In genomic region chr9:88437210-88438146, GRCh38 we compare ENCODE assay signal across 25 cellular contexts.
"Had no signal": no experiment of that assay in that cellular context is flagged by ENCODE, and none has a peak within 500 bp of the region (broad histone marks: within the 10 kb centered on the region; RNA-seq: fewer than 3 reads in every experiment).

No MANE protein-coding gene starts in this region.

- H3K27me3 Mint-ChIP-seq: effector memory CD8-positive, alpha-beta T cell; memory B cell; naive thymus-derived CD4-positive, alpha-beta T cell; stimulated activated naive B cell treated with anti-CD40 and anti-IgM and Interleukin-4, amounts not matched to agents 10 μg/mL and 1 μg/mL and 100 μg/mL, for 72 hours; stimulated activated naive CD8-positive, alpha-beta T cell treated with anti-CD3 and anti-CD28 coated beads, Interleukin-15, Interleukin-2, amounts not matched to agents 100 ng/mL and 50 ng/mL, for 24 hours; type B pancreatic cell had no signal

- H3K4me3 ChIP-seq: esophagus squamous epithelium, heart right ventricle, lung, ovary, skin epidermis, spleen, thoracic aorta had no signal

- H3K36me3 ChIP-seq: ovary had no signal

- H3K9me3 Mint-ChIP-seq: effector memory CD8-positive, alpha-beta T cell; nephron; stimulated activated naive CD8-positive, alpha-beta T cell treated with anti-CD3 and anti-CD28 coated beads, Interleukin-15, Interleukin-2, amounts not matched to agents 100 ng/mL and 50 ng/mL, for 24 hours; type B pancreatic cell had no signal

- H3K4me1 Mint-ChIP-seq: nephron had no signal

- H3K27ac Mint-ChIP-seq: stimulated activated naive B cell treated with anti-CD40 and anti-IgM and Interleukin-4, amounts not matched to agents 10 μg/mL and 1 μg/mL and 100 μg/mL, for 72 hours; stimulated activated naive CD8-positive, alpha-beta T cell treated with anti-CD3 and anti-CD28 coated beads, Interleukin-15, Interleukin-2, amounts not matched to agents 100 ng/mL and 50 ng/mL, for 24 hours; type B pancreatic cell had no signal

- H3K4me1 ChIP-seq: esophagus squamous epithelium had no signal

- H3K27me3 ChIP-seq: esophagus squamous epithelium, heart right ventricle, ovary, spleen had no signal

- H3K4me3 Mint-ChIP-seq: effector memory CD8-positive, alpha-beta T cell; memory B cell; naive thymus-derived CD4-positive, alpha-beta T cell; nephron; stimulated activated naive B cell treated with anti-CD40 and anti-IgM and Interleukin-4, amounts not matched to agents 10 μg/mL and 1 μg/mL and 100 μg/mL, for 72 hours; stimulated activated naive CD8-positive, alpha-beta T cell treated with anti-CD3 and anti-CD28 coated beads, Interleukin-15, Interleukin-2, amounts not matched to agents 100 ng/mL and 50 ng/mL, for 24 hours; type B pancreatic cell had no signal

- ATAC-seq: effector memory CD8-positive, alpha-beta T cell; heart right ventricle; left cardiac atrium; left ventricle myocardium superior; naive thymus-derived CD4-positive, alpha-beta T cell; stimulated activated naive B cell treated with anti-CD40 and anti-IgM and Interleukin-4, amounts not matched to agents 10 μg/mL and 1 μg/mL and 100 μg/mL, for 72 hours had no signal

- DNase-seq: central memory CD4-positive, alpha-beta T cell; cortex of kidney; effector memory CD8-positive, alpha-beta T cell; erythroblast; esophagus squamous epithelium; foreskin melanocyte; glutamatergic neuron; heart right ventricle; hippocampal formation; left cardiac atrium; left ventricle myocardium superior; naive thymus-derived CD4-positive, alpha-beta T cell; occipital lobe; ovary; posterior cingulate gyrus; spleen; stimulated activated CD4-positive, alpha-beta T cell treated with anti-CD3 and anti-CD28 coated beads, Interleukin-4, amount 100 ng/mL, for 4 hours; stimulated activated naive B cell treated with anti-CD40 and anti-IgM and Interleukin-4, amounts not matched to agents 10 μg/mL and 1 μg/mL and 100 μg/mL, for 72 hours had no signal

- H3K9me3 ChIP-seq: esophagus squamous epithelium, heart right ventricle, ovary, spleen, thoracic aorta had no signal

- H3K27ac ChIP-seq: esophagus squamous epithelium, heart right ventricle, ovary, skin epidermis, spleen, thoracic aorta had no signal
